ENCODE assay signal across 14 cellular contexts in the genomic region with DNA sequence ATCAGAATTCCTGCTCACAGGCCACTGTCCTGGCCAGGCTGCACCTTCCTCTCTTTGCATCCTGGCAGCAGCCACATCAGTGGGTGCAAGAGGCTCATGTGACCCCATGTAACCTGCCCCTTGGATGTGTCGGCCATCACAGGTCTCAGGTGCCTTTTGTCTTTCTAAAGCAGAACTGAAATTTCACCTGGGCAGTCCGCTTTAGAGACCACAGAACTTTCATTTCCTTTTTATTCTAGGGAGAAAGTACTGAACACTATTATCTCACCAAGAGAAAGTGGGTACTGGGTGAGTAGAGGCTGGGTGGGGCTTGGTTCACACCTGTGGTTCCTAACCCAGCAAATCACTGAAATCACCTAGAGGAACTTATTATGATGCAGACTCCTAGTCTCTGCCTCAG. TPM values are rescaled to one million over a fixed set of nuclear protein-coding genes. Genes with fewer than 3 reads are reported as not detected.
A peak's percentile ranks its signal among the peaks of the same experiment; 100 is the strongest.
DNase-seq lines count a peak whose midpoint lies in the region; ATAC-seq, FAIRE-seq and TF ChIP-seq lines count a peak whose summit lies in the region.
"Had no signal": no experiment of that assay in that cellular context is flagged by ENCODE, and none has a peak within 500 bp of the region (broad histone marks: within the 10 kb centered on the region; RNA-seq: fewer than 3 reads in every experiment).

No MANE protein-coding gene starts in this region.

- H3K79me2 ChIP-seq in OCI-LY7 (ENCODE audit: insufficient read depth, low read depth, low read length): no peaks in the 10 kb centered on the region

- CTCF ChIA-PET in OCI-LY7 (lab: Charles Lee; ENCODE audit: unreplicated experiment): no interaction called here

- H3K9me3 ChIP-seq in OCI-LY7 (ENCODE audit: low read length) (no peaks in the 10 kb centered on the region), testis (no peaks in the 10 kb centered on the region)

- H3K27me3 ChIP-seq in testis: no peaks in the 10 kb centered on the region
- H3K27me3 ChIP-seq: BLaER1 treated with 17β-estradiol and CSF1 and Interleukin-3, amounts not matched to agents 10 nM and 100 nM had no signal

- H3K4me3 ChIP-seq in OCI-LY7 (ENCODE audit: low read depth, low read length, poor library complexity, severe bottlenecking): peak overlapping the region; percentile 24
- H3K4me3 ChIP-seq in testis: no peak overlapping the region
- H3K4me3 ChIP-seq: BLaER1 treated with 17β-estradiol and CSF1 and Interleukin-3, amounts not matched to agents 10 nM and 100 nM had no signal

- peak overlapping the region; percentile 49 for H3K27ac ChIP-seq in OCI-LY7 (ENCODE audit: low read depth, low read length, poor library complexity, severe bottlenecking)
- H3K27ac ChIP-seq in testis: no peak overlapping the region
- H3K27ac ChIP-seq: BLaER1 treated with 17β-estradiol and CSF1 and Interleukin-3, amounts not matched to agents 10 nM and 100 nM had no signal

- DNase-seq in GM12892 (ENCODE audit: insufficient read length): peak; percentile 45
- DNase-seq in OCI-LY7 (ENCODE audit: low spot score): peak; percentile 94
- no peak for DNase-seq in GM03348 (ENCODE audit: low spot score)
- DNase-seq in NCI-H524 (lab: John Stamatoyannopoulos, UW): no peak
- no peak for DNase-seq in activated effector memory CD4-positive, alpha-beta T cell treated with Interleukin-2 at 50 U/mL for 16 hours
- no peak for DNase-seq in testis
- DNase-seq: cortex of kidney, NCI-H1694 treated with DMSO at 0.1 percent for 48 hours, occipital lobe, SW 1271 had no signal

- H2AFZ ChIP-seq in OCI-LY7 (ENCODE audit: low read length): no peak overlapping the region

- peak; percentile 85 for FAIRE-seq in GM12892 (lab: Jason Lieb, UNC)

- no peaks in the 10 kb centered on the region for H4K20me1 ChIP-seq in OCI-LY7 (ENCODE audit: insufficient read depth, low read length)
- H4K20me1 ChIP-seq: BLaER1 treated with 17β-estradiol and CSF1 and Interleukin-3, amounts not matched to agents 10 nM and 100 nM had no signal

- no TSS peak for BruUV-seq in OCI-LY7 (replicated peaks; lab: Mats Ljungman, UMichigan)

- H3K4me2 ChIP-seq in OCI-LY7 (ENCODE audit: low read length): peak overlapping the region; percentile 68

- ATAC-seq in GM19438 (IDR thresholded peaks at IDR 0.05; ENCODE audit: low read depth, unreplicated experiment) (peak; percentile 98), HG02973 (IDR thresholded peaks at IDR 0.05; ENCODE audit: unreplicated experiment) (peak; percentile 97)
- ATAC-seq: HCT116 had no signal

- TF ChIP-seq POLR2A in GM12892 (IDR thresholded peaks at IDR 0.05; ENCODE audit: low read depth, low read length) (no peak), testis (IDR thresholded peaks at IDR 0.05) (no peak)

- TF ChIP-seq CTCF in OCI-LY7 (conservative IDR thresholded peaks at IDR 0.05; ENCODE audit: low read length) (no peak), testis (IDR thresholded peaks at IDR 0.05) (no peak)

- no peaks in the 10 kb centered on the region for H3K36me3 ChIP-seq in OCI-LY7 (ENCODE audit: insufficient read depth, low read length)
- H3K36me3 ChIP-seq in testis (ENCODE audit: low read depth, missing control alignments): no peaks in the 10 kb centered on the region
- H3K36me3 ChIP-seq: BLaER1 treated with 17β-estradiol and CSF1 and Interleukin-3, amounts not matched to agents 10 nM and 100 nM had no signal

- WGBS in testis, 2 donors: 94 to 96% methylated on average over 2 of the region's 2 CpGs

- intact Hi-C loops in OCI-LY7 (cut with micrococcal nuclease; ENCODE audit: unreplicated experiment): loop anchor here (1.0 kb wide), 1 partner anchor 42 kb away; no protein-coding TSS in a partner anchor
- intact Hi-C loops in testis (cut with DNase I; ENCODE audit: low total_unique reads): no loop called here

- no peaks in the 10 kb centered on the region for H3K9me2 ChIP-seq in OCI-LY7 (ENCODE audit: insufficient read depth, low read length)

- POLR2A ChIA-PET in OCI-LY7 (lab: Charles Lee): interaction anchor here (0.6 kb wide), 2 partner anchors 12 to 159 kb away, joined by 3 to 4 read pairs; no protein-coding TSS in a partner anchor

- peaks cover 27% of the 10 kb centered on the region for H3K4me1 ChIP-seq in OCI-LY7 (ENCODE audit: insufficient read depth, low read length, poor library complexity, severe bottlenecking)
- H3K4me1 ChIP-seq in testis: no peaks in the 10 kb centered on the region

RNA-seq across cellular contexts. Expression of a gene that starts 51.7 kb away (rescaled TPM):
- polyA plus RNA-seq in GM12892 (2012; ENCODE audit: missing spikeins): 37.2 TPM
- 23.9 and 32.0 TPM in 2 replicates for total RNA-seq in OCI-LY7 (2014; rRNA removed; shearing (Covaris generic))
- total RNA-seq in OCI-LY7 (2022) (65.6 and 70.6 TPM in 2 replicates), testis (10 to 100 TPM; 46.1 to 50.6 TPM)
- polyA plus RNA-seq in testis (ENCODE audit: insufficient read depth, low read depth, low replicate concordance): 28.4 TPM

Comparison
In these comparisons a context has a peak if more than half of its experiments do, and no peak if none do; other contexts are left out.
1. DNase-seq: peak in GM12892 (single experiment) and OCI-LY7 (single experiment); none in GM03348 (single experiment), NCI-H524 (0 of 2), activated effector memory CD4-positive, alpha-beta T cell treated with Interleukin-2 at 50 U/mL for 16 hours (single experiment) and testis (single experiment).